Comparison of ENCODE assay signal across 19 cellular contexts in the genomic region with DNA sequence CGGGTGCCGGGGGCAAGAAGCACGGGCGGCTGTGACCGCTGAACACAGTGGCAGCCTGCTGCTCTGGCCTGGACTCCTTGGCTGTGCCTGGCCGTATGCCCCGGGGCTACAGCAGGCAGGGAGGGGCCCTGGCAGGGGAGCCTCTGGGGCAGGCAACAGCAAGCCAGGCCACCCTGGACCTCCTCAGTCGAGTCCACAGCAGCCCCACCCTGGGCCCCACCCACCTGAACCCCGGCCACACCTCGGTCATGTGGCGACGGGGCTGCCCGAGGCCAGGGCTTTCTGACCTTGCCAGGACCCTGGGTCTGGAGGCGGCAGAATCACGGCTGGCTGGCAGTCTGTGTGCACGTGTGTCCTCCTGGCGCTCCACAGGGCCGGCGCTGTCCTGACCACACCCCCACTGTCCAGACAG. TPM values are rescaled to one million over a fixed set of nuclear protein-coding genes. Genes with fewer than 3 reads are reported as not detected.
DNase-seq lines count a peak whose midpoint lies in the region; ATAC-seq and TF ChIP-seq lines count a peak whose summit lies in the region.
"Had no signal": no experiment of that assay in that cellular context is flagged by ENCODE, and none has a peak within 500 bp of the region (broad histone marks: within the 10 kb centered on the region; RNA-seq: fewer than 3 reads in every experiment).

No MANE protein-coding gene starts in this region.

- H3K36me3 ChIP-seq in PC-3 (ENCODE audit: low read depth, low read length): no peaks in the 10 kb centered on the region

- H3K4me2 ChIP-seq in PC-3 (ENCODE audit: low read length): no peak overlapping the region

- H3K4me3 Mint-ChIP-seq in chondrocyte (ENCODE audit: unreplicated experiment) (no peak overlapping the region), immature natural killer cell (no peak overlapping the region)
- H3K4me3 Mint-ChIP-seq: B cell; CD4-positive, alpha-beta T cell had no signal

- no peaks in the 10 kb centered on the region for H3K9me2 ChIP-seq in PC-3 (replicated peaks; ENCODE audit: low read length)

- ATAC-seq in PC-3 (peak; percentile 39; the same call in 1 of the 2 replicates), right cardiac atrium (peak; percentile 9 to 37), HG02870 (IDR thresholded peaks at IDR 0.05; ENCODE audit: unreplicated experiment) (no peak)

- no peaks in the 10 kb centered on the region for H4K20me1 ChIP-seq in PC-3 (ENCODE audit: low read length)

- no peaks in the 10 kb centered on the region for H3K9me3 Mint-ChIP-seq in chondrocyte (ENCODE audit: low read depth)
- no peaks in the 10 kb centered on the region for H3K9me3 Mint-ChIP-seq in immature natural killer cell
- H3K9me3 Mint-ChIP-seq: CD4-positive, alpha-beta T cell had no signal

- H3K27me3 Mint-ChIP-seq in chondrocyte (ENCODE audit: low read depth): peaks cover 2% of the 10 kb centered on the region
- peaks cover 0 to 8% (median 2%) of the 10 kb centered on the region in 3 donors for H3K27me3 Mint-ChIP-seq in immature natural killer cell (ENCODE audit: low read depth in 3 of 3)
- H3K27me3 Mint-ChIP-seq: CD4-positive, alpha-beta T cell had no signal

- TF ChIP-seq CTCF in PC-3 (conservative IDR thresholded peaks at IDR 0.05; ENCODE audit: low read depth, low read length) (no peak), chondrocyte (IDR thresholded peaks at IDR 0.05) (no peak)

- H3F3A ChIP-seq in PC-3 (ENCODE audit: low read length, unreplicated experiment): no peaks in the 10 kb centered on the region

- H3K27ac Mint-ChIP-seq in chondrocyte (ENCODE audit: unreplicated experiment): no peak overlapping the region
- H3K27ac Mint-ChIP-seq in immature natural killer cell: no peak overlapping the region
- H3K27ac Mint-ChIP-seq: B cell; CD4-positive, alpha-beta T cell had no signal

- H2AFZ ChIP-seq in PC-3 (ENCODE audit: low read length): no peak overlapping the region

- H3K36me3 Mint-ChIP-seq in chondrocyte (ENCODE audit: low read depth) (no peaks in the 10 kb centered on the region), immature natural killer cell (no peaks in the 10 kb centered on the region)

- H3K27me3 ChIP-seq in PC-3 (ENCODE audit: low read length) (no peaks in the 10 kb centered on the region), right cardiac atrium (ENCODE audit: control insufficient read depth, insufficient read depth) (no peaks in the 10 kb centered on the region)

- intact Hi-C loops in PC-3 (cut with micrococcal nuclease): no loop called here
- intact Hi-C loops in right cardiac atrium (cut with DNase I): no loop called here

- CTCF ChIA-PET in PC-3 (lab: Charles Lee): no interaction called here

- H3K9me3 ChIP-seq in PC-3 (ENCODE audit: low read length): no peaks in the 10 kb centered on the region
- no peaks in the 10 kb centered on the region for H3K9me3 ChIP-seq in right cardiac atrium (ENCODE audit: control insufficient read depth, low read length)

- peak; percentile 34 for DNase-seq in ELF-1 (ENCODE audit: low read depth, low spot score)
- no peak for DNase-seq in PC-3
- peak; percentile 86 for DNase-seq in chondrocyte (ENCODE audit: low spot score)
- peak in 1 of 3 donors; percentile 56 for DNase-seq in right cardiac atrium
- DNase-seq in immature natural killer cell: no peak
- DNase-seq in cerebellar nuclear complex (lab: John Stamatoyannopoulos, UW): no peak
- DNase-seq: ACHN; CD4-positive, alpha-beta T cell; EL; Karpas-422; MM.1S; NCI-H1105 treated with DMSO at 0.1 percent for 48 hours; NCI-H187 treated with DMSO at 0.1 percent for 48 hours; NCI-H526 treated with DMSO at 0.1 percent for 48 hours; NK-92 treated with Interleukin-12 subunit alpha and Interleukin-12 subunit beta, amount 100 ng/mL, for 24 hours; OCI-M1 had no signal

- BruUV-seq in PC-3 (replicated peaks; lab: Mats Ljungman, UMichigan): no TSS peak

- H3K9ac ChIP-seq in PC-3 (ENCODE audit: low read length): no peak overlapping the region

- POLR2A ChIA-PET in PC-3 (lab: Charles Lee; ENCODE audit: unreplicated experiment): no interaction called here

- H3K4me3 ChIP-seq in PC-3 (ENCODE audit: low read length): no peak overlapping the region
- no peak overlapping the region for H3K4me3 ChIP-seq in right cardiac atrium (ENCODE audit: low read length)
- H3K4me3 ChIP-seq: SK-N-MC had no signal

- no peaks in the 10 kb centered on the region for H3K79me2 ChIP-seq in PC-3 (ENCODE audit: low read length)

- no peak overlapping the region for H3K27ac ChIP-seq in PC-3 (ENCODE audit: low read length)
- no peak overlapping the region for H3K27ac ChIP-seq in right cardiac atrium (ENCODE audit: low read length)
- H3K27ac ChIP-seq: SK-N-MC had no signal

- H3K4me1 ChIP-seq in PC-3 (ENCODE audit: insufficient read depth, low read length): no peaks in the 10 kb centered on the region
- H3K4me1 ChIP-seq in right cardiac atrium (ENCODE audit: control insufficient read depth, insufficient read depth, low read length): no peaks in the 10 kb centered on the region

- peaks cover 30% of the 10 kb centered on the region for H3K4me1 Mint-ChIP-seq in chondrocyte (ENCODE audit: low read depth)
- peaks cover 0 to 7% of the 10 kb centered on the region in 2 donors for H3K4me1 Mint-ChIP-seq in immature natural killer cell

- 49% methylated on average over 19 of the region's 19 CpGs for WGBS in right cardiac atrium

RNA-seq across cellular contexts. Expression of a gene that starts 8.7 kb away (rescaled TPM):
- total RNA-seq in PC-3 (2014; rRNA removed) (2.0 and 2.5 TPM in 2 replicates), chondrocyte (5.8 to 12.7 TPM (median 11.7 TPM) in 3 replicates), right cardiac atrium (under 1 TPM; 0.08 to 0.39 (median 0.22) TPM)
- polyA plus RNA-seq in right cardiac atrium (0.05 TPM), immature natural killer cell (not detected)

RNA-seq across cellular contexts. Expression of a gene that starts 18.0 kb away (rescaled TPM):
- total RNA-seq in PC-3 (2014; rRNA removed): 6.5 and 8.1 TPM in 2 replicates
- total RNA-seq in chondrocyte: 3.6 to 5.3 TPM (median 4.0 TPM) in 3 replicates
- 1 to 10 TPM; 1.3 to 4.3 (median 1.6) TPM for total RNA-seq in right cardiac atrium
- 2.9 TPM for polyA plus RNA-seq in right cardiac atrium
- under 1 TPM in 1 of 3 donors, not detected in 2; 0.21 TPM for polyA plus RNA-seq in immature natural killer cell

RNA-seq across cellular contexts. Expression of a gene that starts 30.7 kb away (rescaled TPM):
- total RNA-seq in PC-3 (2014; rRNA removed) (380 and 481 TPM in 2 replicates), chondrocyte (313 to 316 TPM (median 313 TPM) in 3 replicates), right cardiac atrium (1,000 to 10,000 TPM in 1 of 4 donors, 100 to 1,000 TPM in 3; 785 to 1,013 (median 850) TPM)
- polyA plus RNA-seq in right cardiac atrium (1,226 TPM), immature natural killer cell (100 to 1,000 TPM; 242 to 566 (median 301) TPM)

RNA-seq across cellular contexts. Expression of a gene that starts 31.4 kb away (rescaled TPM):
- total RNA-seq in PC-3 (2014; rRNA removed) (4.5 and 4.9 TPM in 2 replicates), chondrocyte (1.3 to 1.8 TPM (median 1.4 TPM) in 3 replicates), right cardiac atrium (under 1 TPM; 0.28 to 0.97 (median 0.82) TPM)
- polyA plus RNA-seq in right cardiac atrium (0.77 TPM), immature natural killer cell (under 1 TPM in 2 of 3 donors, not detected in 1; 0.66 to 0.96 TPM)

Comparison
In these comparisons a context has a peak if more than half of its experiments do, and no peak if none do; other contexts are left out.
1. DNase-seq: peak in ELF-1 (single experiment) and chondrocyte (single experiment); none in PC-3 (single experiment), immature natural killer cell (0 of 3) and cerebellar nuclear complex (0 of 2).